In genomic region chr17:40316571-40317344, GRCh38 we compare ENCODE assay signal across 8 cellular contexts. TPM values are rescaled to one million over a fixed set of nuclear protein-coding genes. Genes with fewer than 3 reads are reported as not detected.
DNase-seq lines count a peak whose midpoint lies in the region; ATAC-seq and TF ChIP-seq lines count a peak whose summit lies in the region.

No MANE protein-coding gene starts in this region.

- no peak overlapping the region for H2AFZ ChIP-seq in fibroblast of lung (ENCODE audit: low read length)

- no peak for TF ChIP-seq CTCF in fibroblast of lung (conservative IDR thresholded peaks at IDR 0.05 in 1 of 2, IDR thresholded peaks at IDR 0.05 in 1 of 2; ENCODE audit: low read depth in 1 of 2, low read length in 2 of 2)

- DNase-seq in NOMO-1 treated with DMSO at 0.1 percent for 48 hours (lab: John Stamatoyannopoulos, UW; ENCODE audit: unreplicated experiment) (peak; percentile 19), NOMO-1 (lab: John Stamatoyannopoulos, UW; ENCODE audit: unreplicated experiment in 2 of 2) (no peak), SK-N-DZ (ENCODE audit: low spot score) (peak; percentile 63), fibroblast of lung (ENCODE audit: low read depth in 2 of 2) (peak; percentile 65 to 83), COR-L47 (lab: John Stamatoyannopoulos, UW) (no peak)
- DNase-seq in natural killer cell treated with Interleukin-12 subunit alpha and Interleukin-12 subunit beta and Interleukin-15 and Interleukin-18, amount 100 ng/mL, for 72 hours (ENCODE audit: low spot score), result no peak

- H3K4me3 Mint-ChIP-seq in natural killer cell treated with Interleukin-12 subunit alpha and Interleukin-12 subunit beta and Interleukin-15 and Interleukin-18, amount 100 ng/mL, for 72 hours, result peak overlapping the region; percentile 93

- H3K9ac ChIP-seq in fibroblast of lung (ENCODE audit: insufficient read depth, low read length), result peak overlapping the region; percentile 52

- H3K9me3 Mint-ChIP-seq in natural killer cell treated with Interleukin-12 subunit alpha and Interleukin-12 subunit beta and Interleukin-15 and Interleukin-18, amount 100 ng/mL, for 72 hours, result no peaks in the 10 kb centered on the region

- no peaks in the 10 kb centered on the region for H3K9me3 ChIP-seq in fibroblast of lung (ENCODE audit: control insufficient read depth, insufficient read depth, low read depth, low read length)

- H3K79me2 ChIP-seq in fibroblast of lung (ENCODE audit: control insufficient read depth, insufficient read depth, low read length), result peaks cover 35% of the 10 kb centered on the region

- H3K27ac Mint-ChIP-seq in natural killer cell treated with Interleukin-12 subunit alpha and Interleukin-12 subunit beta and Interleukin-15 and Interleukin-18, amount 100 ng/mL, for 72 hours, result peak overlapping the region; percentile 84 to 99

- no peaks in the 10 kb centered on the region for H3K27me3 Mint-ChIP-seq in natural killer cell treated with Interleukin-12 subunit alpha and Interleukin-12 subunit beta and Interleukin-15 and Interleukin-18, amount 100 ng/mL, for 72 hours

- H3K36me3 Mint-ChIP-seq in natural killer cell treated with Interleukin-12 subunit alpha and Interleukin-12 subunit beta and Interleukin-15 and Interleukin-18, amount 100 ng/mL, for 72 hours, result no peaks in the 10 kb centered on the region

- ATAC-seq in natural killer cell treated with Interleukin-12 subunit alpha and Interleukin-12 subunit beta and Interleukin-15 and Interleukin-18, amount 100 ng/mL, for 72 hours, result no peak
- ATAC-seq in GM21717 (IDR thresholded peaks at IDR 0.05; ENCODE audit: unreplicated experiment) (no peak), HG03460 (IDR thresholded peaks at IDR 0.05; ENCODE audit: unreplicated experiment) (no peak)

- H3K4me1 ChIP-seq in fibroblast of lung (ENCODE audit: control insufficient read depth, extremely low read depth, insufficient read depth, low read length), result peaks cover 62% of the 10 kb centered on the region

- no peaks in the 10 kb centered on the region for H3K27me3 ChIP-seq in fibroblast of lung (ENCODE audit: control insufficient read depth, insufficient read depth, low read length)

- peak overlapping the region in 2 of 4 experiments; percentile 3 to 99 for H3K4me3 ChIP-seq in fibroblast of lung (replicated peaks in 1 of 4; ENCODE audit: control extremely low read depth in 1 of 4, insufficient read depth in 1 of 4, low read depth in 3 of 4, low read length in 4 of 4)

- H4K20me1 ChIP-seq in fibroblast of lung (ENCODE audit: control insufficient read depth, extremely low read depth, insufficient read depth, low read length), result no peaks in the 10 kb centered on the region

- peak overlapping the region; percentile 72 for H3K27ac ChIP-seq in fibroblast of lung (ENCODE audit: insufficient read depth, low read length)

- H3K36me3 ChIP-seq in fibroblast of lung (ENCODE audit: control insufficient read depth, insufficient read depth, low read length), result no peaks in the 10 kb centered on the region

- H3K4me1 Mint-ChIP-seq in natural killer cell treated with Interleukin-12 subunit alpha and Interleukin-12 subunit beta and Interleukin-15 and Interleukin-18, amount 100 ng/mL, for 72 hours (ENCODE audit: low read depth in 2 of 2), result peaks cover 79 to 86% of the 10 kb centered on the region in 2 donors

- peak overlapping the region; percentile 84 for H3K4me2 ChIP-seq in fibroblast of lung (ENCODE audit: extremely low read depth, insufficient read depth, low read length)

RNA-seq across cellular contexts. Expression of gene RARA, which starts 7.8 kb away (rescaled TPM):
- polyA plus RNA-seq in SK-N-DZ (2014; cell fraction: cytosol; rRNA removed), result 42.3 and 43.5 TPM in 2 replicates
- 27.0 and 42.6 TPM in 2 replicates for polyA plus RNA-seq in SK-N-DZ (2014; cell fraction: nucleus; rRNA removed)
- 7.8 and 10.5 TPM in 2 replicates for total RNA-seq in fibroblast of lung
- polyA plus RNA-seq in fibroblast of lung, result 7.0 and 7.6 TPM in 2 replicates
- polyA plus RNA-seq in fibroblast of lung (2012), result 27.6 and 29.8 TPM in 2 replicates
- 39.2 and 44.6 TPM in 2 replicates for polyA minus RNA-seq in fibroblast of lung (ENCODE audit: low replicate concordance)
- total RNA-seq in natural killer cell treated with Interleukin-12 subunit alpha and Interleukin-12 subunit beta and Interleukin-15 and Interleukin-18, amount 100 ng/mL, for 72 hours, result 10 to 100 TPM; 26.4 to 37.8 TPM

RNA-seq across cellular contexts. Expression of gene CDC6, which starts 29.1 kb away (rescaled TPM):
- 87.3 and 102 TPM in 2 replicates for polyA plus RNA-seq in SK-N-DZ (2014; cell fraction: cytosol; rRNA removed)
- polyA plus RNA-seq in SK-N-DZ (2014; cell fraction: nucleus; rRNA removed), result 47.1 and 49.5 TPM in 2 replicates
- total RNA-seq in fibroblast of lung, result 1.3 and 4.5 TPM in 2 replicates
- polyA plus RNA-seq in fibroblast of lung, result 16.3 and 45.4 TPM in 2 replicates
- 9.1 and 27.8 TPM in 2 replicates for polyA plus RNA-seq in fibroblast of lung (2012)
- polyA minus RNA-seq in fibroblast of lung (ENCODE audit: low replicate concordance), result 2.0 and 6.4 TPM in 2 replicates
- total RNA-seq in natural killer cell treated with Interleukin-12 subunit alpha and Interleukin-12 subunit beta and Interleukin-15 and Interleukin-18, amount 100 ng/mL, for 72 hours, result 100 to 1,000 TPM in 1 of 2 donors, 10 to 100 TPM in 1; 79.2 to 172 TPM

RNA-seq across cellular contexts. Expression of gene GJD3, which starts 47.8 kb away (rescaled TPM):
- polyA plus RNA-seq in SK-N-DZ (2014; cell fraction: cytosol; rRNA removed), result 0.30 TPM in 1 of 2 replicates, not detected in the other
- polyA plus RNA-seq in SK-N-DZ (2014; cell fraction: nucleus; rRNA removed), result not detected in 2 replicates
- total RNA-seq in fibroblast of lung, result 3.9 and 4.3 TPM in 2 replicates
- polyA plus RNA-seq in fibroblast of lung, result 0.16 and 0.99 TPM in 2 replicates
- 0.36 TPM in 1 of 2 replicates, not detected in the other for polyA plus RNA-seq in fibroblast of lung (2012)
- 0.63 TPM in 1 of 2 replicates, not detected in the other for polyA minus RNA-seq in fibroblast of lung (ENCODE audit: low replicate concordance)
- not detected for total RNA-seq in natural killer cell treated with Interleukin-12 subunit alpha and Interleukin-12 subunit beta and Interleukin-15 and Interleukin-18, amount 100 ng/mL, for 72 hours

Comparison
In these comparisons a context has a peak if more than half of its experiments do, and no peak if none do; other contexts are left out.
1. DNase-seq: peak in NOMO-1 treated with DMSO at 0.1 percent for 48 hours (single experiment), SK-N-DZ (single experiment) and fibroblast of lung (2 of 2); none in NOMO-1 (0 of 2), natural killer cell treated with Interleukin-12 subunit alpha and Interleukin-12 subunit beta and Interleukin-15 and Interleukin-18, amount 100 ng/mL, for 72 hours (single experiment) and COR-L47 (single experiment).
2. RNA of gene CDC6, which starts 29.1 kb away (total RNA-seq): 79.2 to 172 TPM in natural killer cell treated with Interleukin-12 subunit alpha and Interleukin-12 subunit beta and Interleukin-15 and Interleukin-18, amount 100 ng/mL, for 72 hours; 1.3 to 4.5 TPM in fibroblast of lung; every median in the first group is over 10 times any median in the second.